In genomic region chr10:97518601-97519043, GRCh38 we compare ENCODE assay signal across 2 cellular contexts.
TF ChIP-seq lines count a peak whose summit lies in the region.

No MANE protein-coding gene starts in this region.

TF ChIP-seq in A549, 52 proteins besides CTCF, POLR2A, EP300 and RAD21:
- TF ChIP-seq EHF (CRISPR knock-in tag; IDR thresholded peaks at IDR 0.05): no peak
- TF ChIP-seq MYC (IDR thresholded peaks at IDR 0.05; ENCODE audit: borderline replicate concordance, low read length): no peak
- TF ChIP-seq CHD4 (IDR thresholded peaks at IDR 0.05; ENCODE audit: borderline replicate concordance): no peak

TF ChIP-seq in H1, 55 proteins besides CTCF, POLR2A, EP300 and RAD21:
- TF ChIP-seq POLR2AphosphoS5 (IDR thresholded peaks at IDR 0.05; ENCODE audit: low read depth, low read length) (no peak), E2F6 (IDR thresholded peaks at IDR 0.05) (no peak), ZNF274 (IDR thresholded peaks at IDR 0.05; ENCODE audit: borderline replicate concordance, extremely low read depth, low read length) (no peak), JUN (IDR thresholded peaks at IDR 0.05; ENCODE audit: low read depth, low read length) (no peak), FOSL1 (IDR thresholded peaks at IDR 0.05; ENCODE audit: insufficient read depth, low read depth, low read length) (no peak), BCL11A (IDR thresholded peaks at IDR 0.05; ENCODE audit: low read depth in 2 of 2, low read length in 2 of 2) (no peak), TAF7 (optimal IDR thresholded peaks at IDR 0.05; ENCODE audit: borderline replicate concordance, low read depth, low read length) (no peak), SP4 (IDR thresholded peaks at IDR 0.05; ENCODE audit: low read length) (no peak), CHD1 (IDR thresholded peaks at IDR 0.05; ENCODE audit: low read depth, low read length) (no peak), TCF12 (IDR thresholded peaks at IDR 0.05; ENCODE audit: low read depth, low read length) (no peak), NANOG (IDR thresholded peaks at IDR 0.05; ENCODE audit: insufficient read depth, low read depth, low read length, poor library complexity, severe bottlenecking) (no peak), CTBP2 (IDR thresholded peaks at IDR 0.05; ENCODE audit: borderline replicate concordance, insufficient read depth, insufficient read length, low read length) (no peak), BRCA1 (IDR thresholded peaks at IDR 0.05; ENCODE audit: low read depth, low read length) (no peak), CHD2 (IDR thresholded peaks at IDR 0.05; ENCODE audit: low read length) (no peak), NRF1 (IDR thresholded peaks at IDR 0.05; ENCODE audit: low read depth, low read length) (no peak), MAX (IDR thresholded peaks at IDR 0.05) (no peak), RFX5 (IDR thresholded peaks at IDR 0.05; ENCODE audit: borderline replicate concordance, low read depth, low read length) (no peak), CEBPB (IDR thresholded peaks at IDR 0.05; ENCODE audit: low read depth, low read length) (no peak), CHD7 (IDR thresholded peaks at IDR 0.05; ENCODE audit: insufficient replicate concordance, low read length) (no peak), SAP30 (IDR thresholded peaks at IDR 0.05; ENCODE audit: insufficient read depth, insufficient replicate concordance, low read length) (no peak)
